In the genomic region with DNA sequence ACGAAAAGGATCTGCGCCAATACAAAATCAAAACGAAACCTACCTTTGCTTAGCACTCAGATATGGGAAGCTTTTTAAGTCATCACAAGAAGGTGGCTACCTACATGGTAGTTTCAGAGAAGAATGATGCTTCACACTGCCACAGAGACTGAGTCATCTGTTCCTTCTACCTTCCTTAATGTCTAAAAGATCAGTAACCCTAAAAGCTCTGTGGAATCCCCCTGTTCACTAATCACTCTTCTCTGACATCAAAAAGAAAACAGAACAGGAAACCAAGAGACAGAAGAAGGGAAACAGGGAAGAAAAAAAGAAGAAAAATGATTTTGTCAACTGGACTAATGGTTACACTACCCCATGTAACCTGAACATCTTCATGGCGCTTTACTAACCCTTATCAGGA, we compare ENCODE assay signal across 10 cellular contexts.
DNase-seq lines count a peak whose midpoint lies in the region; ATAC-seq and TF ChIP-seq lines count a peak whose summit lies in the region.
"Had no signal": no experiment of that assay in that cellular context is flagged by ENCODE, and none has a peak within 500 bp of the region (broad histone marks: within the 10 kb centered on the region; RNA-seq: fewer than 3 reads in every experiment).

No MANE protein-coding gene starts in this region.

- no peaks in the 10 kb centered on the region for H3K4me1 ChIP-seq in breast epithelium

- H3K27ac Mint-ChIP-seq in progenitor cell of endocrine pancreas (no peak overlapping the region), nephron progenitor cell (no peak overlapping the region)
- H3K27ac Mint-ChIP-seq: naive B cell had no signal

- H3K9me3 ChIP-seq in breast epithelium: no peaks in the 10 kb centered on the region

- intact Hi-C loops in breast epithelium (cut with DNase I; ENCODE audit: low total_unique reads): loop anchor here (10.0 kb wide), 1 partner anchor 685 kb away; no protein-coding TSS in a partner anchor

- H3K36me3 Mint-ChIP-seq in activated T-cell treated with anti-CD3 and anti-CD28 coated beads, Interleukin-2, amount 50 U/mL, for 4 hours (ENCODE audit: insufficient read depth): peaks cover 49% of the 10 kb centered on the region
- H3K36me3 Mint-ChIP-seq in progenitor cell of endocrine pancreas (ENCODE audit: insufficient read depth) (peaks cover 14% of the 10 kb centered on the region), nephron progenitor cell (ENCODE audit: low read depth) (peaks cover 27% of the 10 kb centered on the region)

- H3K4me1 Mint-ChIP-seq in activated T-cell treated with anti-CD3 and anti-CD28 coated beads, Interleukin-2, amount 50 U/mL, for 4 hours (ENCODE audit: low read depth): peaks cover 31% of the 10 kb centered on the region
- H3K4me1 Mint-ChIP-seq in progenitor cell of endocrine pancreas (ENCODE audit: low read depth): peaks cover 8% of the 10 kb centered on the region
- H3K4me1 Mint-ChIP-seq in nephron progenitor cell: no peaks in the 10 kb centered on the region

- no peak overlapping the region for H3K4me3 ChIP-seq in breast epithelium

- DNase-seq in GM19240 (ENCODE audit: insufficient read length, low spot score) (peak; percentile 40), progenitor cell of endocrine pancreas (ENCODE audit: low spot score, unreplicated experiment) (no peak), nephron progenitor cell (no peak), NCI-H2171 treated with DMSO at 0.1 percent for 48 hours (lab: John Stamatoyannopoulos, UW) (no peak), breast epithelium (ENCODE audit: low spot score in 2 of 2) (no peak)
- no peak for DNase-seq in activated T-cell treated with anti-CD3 and anti-CD28 coated beads, Interleukin-2, amount 50 U/mL, for 4 hours
- DNase-seq: DMS153, naive B cell had no signal

- peak; percentile 92 for ATAC-seq in HG02970 (IDR thresholded peaks at IDR 0.05; ENCODE audit: low FRiP score, unreplicated experiment)
- ATAC-seq in activated T-cell treated with anti-CD3 and anti-CD28 coated beads, Interleukin-2, amount 50 U/mL, for 4 hours: peak; percentile 90 to 93

- no peak overlapping the region for H3K27ac ChIP-seq in breast epithelium

- TF ChIP-seq POLR2A in breast epithelium (IDR thresholded peaks at IDR 0.05): no peak

- H3K27me3 ChIP-seq in breast epithelium: no peaks in the 10 kb centered on the region

- peak; percentile 35 for TF ChIP-seq CTCF in GM12873 (IDR thresholded peaks at IDR 0.05; ENCODE audit: insufficient read depth, low read depth, low read length, missing control alignments)
- no peak for TF ChIP-seq CTCF in progenitor cell of endocrine pancreas (IDR thresholded peaks at IDR 0.05; ENCODE audit: unreplicated experiment)
- no peak for TF ChIP-seq CTCF in nephron progenitor cell (IDR thresholded peaks at IDR 0.05)
- TF ChIP-seq CTCF in breast epithelium (IDR thresholded peaks at IDR 0.05): no peak

- no peak overlapping the region for H3K4me3 Mint-ChIP-seq in activated T-cell treated with anti-CD3 and anti-CD28 coated beads, Interleukin-2, amount 50 U/mL, for 4 hours
- H3K4me3 Mint-ChIP-seq in progenitor cell of endocrine pancreas (ENCODE audit: low read depth) (no peak overlapping the region), nephron progenitor cell (no peak overlapping the region)
- H3K4me3 Mint-ChIP-seq: naive B cell had no signal

- H3K27me3 Mint-ChIP-seq in activated T-cell treated with anti-CD3 and anti-CD28 coated beads, Interleukin-2, amount 50 U/mL, for 4 hours (ENCODE audit: low read depth): no peaks in the 10 kb centered on the region
- H3K27me3 Mint-ChIP-seq in progenitor cell of endocrine pancreas (peaks cover 4% of the 10 kb centered on the region), nephron progenitor cell (ENCODE audit: low read depth, poor library complexity) (peaks cover 7% of the 10 kb centered on the region)
- H3K27me3 Mint-ChIP-seq: naive B cell had no signal

- H3K9me3 Mint-ChIP-seq in activated T-cell treated with anti-CD3 and anti-CD28 coated beads, Interleukin-2, amount 50 U/mL, for 4 hours: peaks cover 11% of the 10 kb centered on the region
- peaks cover 4% of the 10 kb centered on the region for H3K9me3 Mint-ChIP-seq in progenitor cell of endocrine pancreas (ENCODE audit: low read depth)
- H3K9me3 Mint-ChIP-seq in nephron progenitor cell: peaks cover 15% of the 10 kb centered on the region

- H3K36me3 ChIP-seq in breast epithelium: no peaks in the 10 kb centered on the region
